ENCODE assay signal across 23 cellular contexts in genomic region chr11:28962492-28962891, GRCh38.
"Had no signal": no experiment of that assay in that cellular context is flagged by ENCODE, and none has a peak within 500 bp of the region (broad histone marks: within the 10 kb centered on the region; RNA-seq: fewer than 3 reads in every experiment).

No MANE protein-coding gene starts in this region.

- H3K27ac ChIP-seq: ascending aorta, colonic mucosa, dorsolateral prefrontal cortex, heart left ventricle, sigmoid colon, spleen, testis, uterus had no signal

- H3K4me1 Mint-ChIP-seq: activated CD4-positive, alpha-beta memory T cell treated with anti-CD3 and anti-CD28 coated beads, Interleukin-2, amount 10 ng/mL, durations not matched to agents 7 days and 5 days; activated CD8-positive, alpha-beta memory T cell treated with anti-CD3 and anti-CD28 coated beads, Interleukin-2, amount 10 ng/mL, durations not matched to agents 7 days and 5 days; memory B cell had no signal

- H3K27me3 Mint-ChIP-seq: activated CD4-positive, alpha-beta memory T cell treated with anti-CD3 and anti-CD28 coated beads, Interleukin-2, amount 10 ng/mL, durations not matched to agents 7 days and 5 days; activated CD8-positive, alpha-beta memory T cell treated with anti-CD3 and anti-CD28 coated beads, Interleukin-2, amount 10 ng/mL, durations not matched to agents 7 days and 5 days; effector memory CD8-positive, alpha-beta T cell; memory B cell; natural killer cell treated with Interleukin-12 subunit alpha and Interleukin-12 subunit beta and Interleukin-15 and Interleukin-18, amount 100 ng/mL, for 72 hours; progenitor cell of endocrine pancreas had no signal

- H3K4me1 ChIP-seq: ascending aorta, colonic mucosa, heart left ventricle, sigmoid colon, spleen, testis, uterus had no signal

- H3K9me3 ChIP-seq: ascending aorta, colonic mucosa, heart left ventricle, sigmoid colon, testis, uterus had no signal

- ATAC-seq: activated CD8-positive, alpha-beta memory T cell treated with anti-CD3 and anti-CD28 coated beads, Interleukin-2, amount 10 ng/mL, durations not matched to agents 7 days and 5 days; activated naive CD4-positive, alpha-beta T cell treated with anti-CD3 and anti-CD28 coated beads, Interleukin-2, amount 50 U/mL, for 72 hours; effector memory CD8-positive, alpha-beta T cell; heart left ventricle; left cardiac atrium; natural killer cell treated with Interleukin-12 subunit alpha and Interleukin-12 subunit beta and Interleukin-15 and Interleukin-18, amount 100 ng/mL, for 72 hours had no signal

- H3K4me3 Mint-ChIP-seq: activated CD4-positive, alpha-beta memory T cell treated with anti-CD3 and anti-CD28 coated beads, Interleukin-2, amount 10 ng/mL, durations not matched to agents 7 days and 5 days; activated CD8-positive, alpha-beta memory T cell treated with anti-CD3 and anti-CD28 coated beads, Interleukin-2, amount 10 ng/mL, durations not matched to agents 7 days and 5 days; effector memory CD8-positive, alpha-beta T cell; memory B cell; natural killer cell treated with Interleukin-12 subunit alpha and Interleukin-12 subunit beta and Interleukin-15 and Interleukin-18, amount 100 ng/mL, for 72 hours had no signal

- DNase-seq: activated CD4-positive, alpha-beta memory T cell treated with anti-CD3 and anti-CD28 coated beads, Interleukin-2, amount 10 ng/mL, durations not matched to agents 7 days and 5 days; activated CD4-positive, alpha-beta T cell treated with anti-CD3 and anti-CD28 coated beads for 48 hours; activated CD8-positive, alpha-beta memory T cell treated with anti-CD3 and anti-CD28 coated beads, Interleukin-2, amount 10 ng/mL, durations not matched to agents 7 days and 5 days; activated T-cell treated with anti-CD3 and anti-CD28 coated beads for 4 hours; colonic mucosa; dorsolateral prefrontal cortex; effector memory CD8-positive, alpha-beta T cell; heart left ventricle; islet precursor cell; left cardiac atrium; retina; sigmoid colon; spleen; stimulated activated CD4-positive, alpha-beta T cell treated with anti-CD3 and anti-CD28 coated beads, Interleukin-4, amount 100 ng/mL, for 1 hour; stimulated activated naive CD4-positive, alpha-beta T cell; testis; uterus had no signal

- FAIRE-seq: endothelial cell of umbilical vein had no signal

- H3K4me3 ChIP-seq: ascending aorta, colonic mucosa, dorsolateral prefrontal cortex, heart left ventricle, sigmoid colon, spleen, testis, uterus had no signal

- H3K27me3 ChIP-seq: ascending aorta, colonic mucosa, dorsolateral prefrontal cortex, heart left ventricle, sigmoid colon, spleen, testis, uterus had no signal

- H3K36me3 ChIP-seq: ascending aorta, colonic mucosa, heart left ventricle, sigmoid colon, spleen, uterus had no signal

- H3K36me3 Mint-ChIP-seq: activated CD8-positive, alpha-beta memory T cell treated with anti-CD3 and anti-CD28 coated beads, Interleukin-2, amount 10 ng/mL, durations not matched to agents 7 days and 5 days; activated naive CD4-positive, alpha-beta T cell treated with anti-CD3 and anti-CD28 coated beads, Interleukin-2, amount 50 U/mL, for 72 hours; memory B cell; natural killer cell treated with Interleukin-12 subunit alpha and Interleukin-12 subunit beta and Interleukin-15 and Interleukin-18, amount 100 ng/mL, for 72 hours had no signal

- H3K27ac Mint-ChIP-seq: activated CD4-positive, alpha-beta memory T cell treated with anti-CD3 and anti-CD28 coated beads, Interleukin-2, amount 10 ng/mL, durations not matched to agents 7 days and 5 days; activated CD8-positive, alpha-beta memory T cell treated with anti-CD3 and anti-CD28 coated beads, Interleukin-2, amount 10 ng/mL, durations not matched to agents 7 days and 5 days; activated naive CD4-positive, alpha-beta T cell treated with anti-CD3 and anti-CD28 coated beads, Interleukin-2, amount 50 U/mL, for 72 hours; effector memory CD8-positive, alpha-beta T cell; memory B cell; natural killer cell treated with Interleukin-12 subunit alpha and Interleukin-12 subunit beta and Interleukin-15 and Interleukin-18, amount 100 ng/mL, for 72 hours; progenitor cell of endocrine pancreas had no signal
